Comparison of ENCODE assay signal across 15 cellular contexts in the genomic region with DNA sequence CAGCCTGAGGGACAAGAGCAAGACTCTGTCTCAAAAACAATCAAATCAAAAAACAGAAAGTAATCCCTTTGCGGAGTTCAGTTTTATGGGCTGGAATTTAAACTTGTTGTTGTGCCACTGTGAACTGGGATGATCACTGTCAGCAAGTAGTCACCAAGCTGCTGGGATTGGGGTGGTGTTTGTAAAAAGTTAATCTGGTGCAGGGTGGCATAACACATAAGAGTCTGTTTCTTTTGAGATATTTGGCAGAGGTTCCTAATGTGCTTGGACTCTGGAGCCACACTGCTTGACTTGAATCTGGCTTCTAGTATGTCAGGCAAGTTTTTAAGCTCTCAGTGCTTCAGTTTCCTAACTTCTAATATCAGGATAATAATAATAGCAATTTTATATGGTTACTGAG. TPM values are rescaled to one million over a fixed set of nuclear protein-coding genes. Genes with fewer than 3 reads are reported as not detected.
DNase-seq lines count a peak whose midpoint lies in the region; ATAC-seq and TF ChIP-seq lines count a peak whose summit lies in the region.
"Had no signal": no experiment of that assay in that cellular context is flagged by ENCODE, and none has a peak within 500 bp of the region (broad histone marks: within the 10 kb centered on the region; RNA-seq: fewer than 3 reads in every experiment).

No MANE protein-coding gene starts in this region.

- H3K4me1 Mint-ChIP-seq in WTC11, result peaks cover 63% of the 10 kb centered on the region

- no peaks in the 10 kb centered on the region for H3K27me3 ChIP-seq in rectal smooth muscle tissue (ENCODE audit: control insufficient read depth, insufficient read depth, low read length)

- POLR2A ChIA-PET in WTC11 (lab: Charles Lee), result no interaction called here

- TF ChIP-seq CTCF in AG10803 (conservative IDR thresholded peaks at IDR 0.05; ENCODE audit: low read length), result no peak
- TF ChIP-seq CTCF in WTC11 (IDR thresholded peaks at IDR 0.05), result no peak

- peaks cover 23% of the 10 kb centered on the region for H3K36me3 Mint-ChIP-seq in WTC11

- peak overlapping the region; percentile 15 for H3K27ac ChIP-seq in rectal smooth muscle tissue (ENCODE audit: low read depth, low read length)
- H3K27ac ChIP-seq: HL-60 had no signal

- peaks cover 13% of the 10 kb centered on the region for H3K4me1 ChIP-seq in rectal smooth muscle tissue (ENCODE audit: control insufficient read depth, insufficient read depth, low read length)

- H3K9me3 Mint-ChIP-seq in WTC11, result no peaks in the 10 kb centered on the region

- H3K4me3 ChIP-seq in AG10803 (ENCODE audit: low read length) (no peak overlapping the region), rectal smooth muscle tissue (ENCODE audit: low read length) (no peak overlapping the region)

- ATAC-seq in WTC11 (no peak), left ventricle myocardium superior (peak; percentile 63)
- ATAC-seq: PC-3 had no signal

- H3K36me3 ChIP-seq in rectal smooth muscle tissue (ENCODE audit: control insufficient read depth, insufficient read depth, low read length), result no peaks in the 10 kb centered on the region

- H3K27me3 Mint-ChIP-seq in WTC11 (ENCODE audit: low read depth), result no peaks in the 10 kb centered on the region

- CTCF ChIA-PET in WTC11 (lab: Charles Lee), result interaction anchor here (0.7 to 2.0 kb wide), 3 partner anchors 63 to 83 kb away, joined by 4 to 5 read pairs (median 5); no protein-coding TSS in a partner anchor

- no peak overlapping the region for H3K4me3 Mint-ChIP-seq in WTC11

- H3K27ac Mint-ChIP-seq in WTC11, result peak overlapping the region; percentile 72; the same call in 1 of the 2 replicates

- no peak overlapping the region for H3K9ac ChIP-seq in rectal smooth muscle tissue (ENCODE audit: low read length)

- DNase-seq in AG10803 (ENCODE audit: low read depth) (peak; percentile 34), WTC11 (ENCODE audit: low spot score) (no peak), left ventricle myocardium superior (no peak), NCI-H510A treated with DMSO at 0.1 percent for 48 hours (lab: John Stamatoyannopoulos, UW) (no peak), DMS153 (lab: John Stamatoyannopoulos, UW) (no peak)
- DNase-seq in activated CD4-positive, alpha-beta T cell treated with anti-CD3 and anti-CD28 coated beads, Interleukin-2, amount 50 U/mL, for 48 hours, result no peak
- DNase-seq in stimulated activated naive CD4-positive, alpha-beta T cell (lab: John Stamatoyannopoulos, UW), result no peak
- DNase-seq: ACHN, Kasumi-1, mesendoderm, NCI-H1694, occipital lobe, PC-3 had no signal

- intact Hi-C loops in left ventricle myocardium superior (cut with micrococcal nuclease), result no loop called here

TF ChIP-seq in WTC11, 78 proteins besides CTCF, POLR2A, EP300 and RAD21:
- TF ChIP-seq, protein P1, sequence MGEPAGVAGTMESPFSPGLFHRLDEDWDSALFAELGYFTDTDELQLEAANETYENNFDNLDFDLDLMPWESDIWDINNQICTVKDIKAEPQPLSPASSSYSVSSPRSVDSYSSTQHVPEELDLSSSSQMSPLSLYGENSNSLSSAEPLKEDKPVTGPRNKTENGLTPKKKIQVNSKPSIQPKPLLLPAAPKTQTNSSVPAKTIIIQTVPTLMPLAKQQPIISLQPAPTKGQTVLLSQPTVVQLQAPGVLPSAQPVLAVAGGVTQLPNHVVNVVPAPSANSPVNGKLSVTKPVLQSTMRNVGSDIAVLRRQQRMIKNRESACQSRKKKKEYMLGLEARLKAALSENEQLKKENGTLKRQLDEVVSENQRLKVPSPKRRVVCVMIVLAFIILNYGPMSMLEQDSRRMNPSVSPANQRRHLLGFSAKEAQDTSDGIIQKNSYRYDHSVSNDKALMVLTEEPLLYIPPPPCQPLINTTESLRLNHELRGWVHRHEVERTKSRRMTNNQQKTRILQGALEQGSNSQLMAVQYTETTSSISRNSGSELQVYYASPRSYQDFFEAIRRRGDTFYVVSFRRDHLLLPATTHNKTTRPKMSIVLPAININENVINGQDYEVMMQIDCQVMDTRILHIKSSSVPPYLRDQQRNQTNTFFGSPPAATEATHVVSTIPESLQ (CRISPR knock-in tag; IDR thresholded peaks at IDR 0.05), result no peak
- no peak for TF ChIP-seq SMAD3 (CRISPR knock-in tag; IDR thresholded peaks at IDR 0.05; ENCODE audit: borderline replicate concordance)
- TF ChIP-seq, protein P2, sequence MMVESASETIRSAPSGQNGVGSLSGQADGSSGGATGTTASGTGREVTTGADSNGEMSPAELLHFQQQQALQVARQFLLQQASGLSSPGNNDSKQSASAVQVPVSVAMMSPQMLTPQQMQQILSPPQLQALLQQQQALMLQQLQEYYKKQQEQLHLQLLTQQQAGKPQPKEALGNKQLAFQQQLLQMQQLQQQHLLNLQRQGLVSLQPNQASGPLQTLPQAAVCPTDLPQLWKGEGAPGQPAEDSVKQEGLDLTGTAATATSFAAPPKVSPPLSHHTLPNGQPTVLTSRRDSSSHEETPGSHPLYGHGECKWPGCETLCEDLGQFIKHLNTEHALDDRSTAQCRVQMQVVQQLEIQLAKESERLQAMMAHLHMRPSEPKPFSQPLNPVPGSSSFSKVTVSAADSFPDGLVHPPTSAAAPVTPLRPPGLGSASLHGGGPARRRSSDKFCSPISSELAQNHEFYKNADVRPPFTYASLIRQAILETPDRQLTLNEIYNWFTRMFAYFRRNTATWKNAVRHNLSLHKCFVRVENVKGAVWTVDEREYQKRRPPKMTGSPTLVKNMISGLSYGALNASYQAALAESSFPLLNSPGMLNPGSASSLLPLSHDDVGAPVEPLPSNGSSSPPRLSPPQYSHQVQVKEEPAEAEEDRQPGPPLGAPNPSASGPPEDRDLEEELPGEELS (CRISPR knock-in tag; IDR thresholded peaks at IDR 0.05), result no peak
- no peak for TF ChIP-seq HMGA2 (CRISPR knock-in tag; IDR thresholded peaks at IDR 0.05)
- no peak for TF ChIP-seq KAT7 (CRISPR knock-in tag; IDR thresholded peaks at IDR 0.05; ENCODE audit: borderline replicate concordance)
- TF ChIP-seq ESRRA (CRISPR knock-in tag; IDR thresholded peaks at IDR 0.05; ENCODE audit: borderline replicate concordance), result no peak
- TF ChIP-seq, protein P3, sequence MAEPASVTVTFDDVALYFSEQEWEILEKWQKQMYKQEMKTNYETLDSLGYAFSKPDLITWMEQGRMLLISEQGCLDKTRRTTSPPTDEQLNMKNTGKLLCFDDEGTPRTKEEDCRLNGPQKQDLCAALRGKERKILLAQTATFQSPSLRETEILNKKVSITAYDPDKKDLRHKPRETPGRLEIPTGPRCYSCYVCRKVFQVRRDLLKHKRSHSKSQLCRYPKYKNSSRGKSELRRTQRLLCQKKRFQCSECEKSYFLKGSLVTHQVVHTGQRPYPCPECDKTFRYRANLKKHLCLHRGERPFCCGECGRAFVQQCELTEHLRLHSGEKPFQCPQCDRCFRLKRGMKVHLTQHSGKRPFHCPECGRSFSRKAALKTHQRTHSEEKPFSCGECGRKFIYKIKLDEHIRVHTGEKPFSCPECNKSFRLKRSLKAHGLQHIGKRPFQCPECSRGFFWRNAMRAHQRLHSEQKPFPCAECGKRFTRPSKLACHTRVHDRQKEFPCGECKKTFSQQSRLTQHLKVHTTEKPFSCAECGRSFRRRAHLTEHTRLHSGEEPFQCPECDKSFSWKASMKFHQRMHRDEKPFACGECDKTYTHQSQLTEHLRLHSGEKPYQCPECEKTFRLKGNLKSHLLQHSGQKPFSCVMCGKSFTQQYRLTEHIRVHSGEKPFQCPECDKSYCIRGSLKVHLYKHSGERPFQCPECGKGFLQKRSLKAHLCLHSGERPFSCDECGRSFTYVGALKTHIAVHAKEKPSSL (CRISPR knock-in tag; conservative IDR thresholded peaks at IDR 0.05), result no peak
- no peak for TF ChIP-seq NR2C2 (CRISPR knock-in tag; IDR thresholded peaks at IDR 0.05)
- no peak for TF ChIP-seq ZNF396 (CRISPR knock-in tag; IDR thresholded peaks at IDR 0.05; ENCODE audit: borderline replicate concordance)
- TF ChIP-seq, protein P4, sequence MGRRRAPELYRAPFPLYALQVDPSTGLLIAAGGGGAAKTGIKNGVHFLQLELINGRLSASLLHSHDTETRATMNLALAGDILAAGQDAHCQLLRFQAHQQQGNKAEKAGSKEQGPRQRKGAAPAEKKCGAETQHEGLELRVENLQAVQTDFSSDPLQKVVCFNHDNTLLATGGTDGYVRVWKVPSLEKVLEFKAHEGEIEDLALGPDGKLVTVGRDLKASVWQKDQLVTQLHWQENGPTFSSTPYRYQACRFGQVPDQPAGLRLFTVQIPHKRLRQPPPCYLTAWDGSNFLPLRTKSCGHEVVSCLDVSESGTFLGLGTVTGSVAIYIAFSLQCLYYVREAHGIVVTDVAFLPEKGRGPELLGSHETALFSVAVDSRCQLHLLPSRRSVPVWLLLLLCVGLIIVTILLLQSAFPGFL (CRISPR knock-in tag; IDR thresholded peaks at IDR 0.05; ENCODE audit: borderline replicate concordance), result no peak
- TF ChIP-seq, protein P5, sequence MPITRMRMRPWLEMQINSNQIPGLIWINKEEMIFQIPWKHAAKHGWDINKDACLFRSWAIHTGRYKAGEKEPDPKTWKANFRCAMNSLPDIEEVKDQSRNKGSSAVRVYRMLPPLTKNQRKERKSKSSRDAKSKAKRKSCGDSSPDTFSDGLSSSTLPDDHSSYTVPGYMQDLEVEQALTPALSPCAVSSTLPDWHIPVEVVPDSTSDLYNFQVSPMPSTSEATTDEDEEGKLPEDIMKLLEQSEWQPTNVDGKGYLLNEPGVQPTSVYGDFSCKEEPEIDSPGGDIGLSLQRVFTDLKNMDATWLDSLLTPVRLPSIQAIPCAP (CRISPR knock-in tag; IDR thresholded peaks at IDR 0.05), result no peak
- TF ChIP-seq JUN (CRISPR knock-in tag; IDR thresholded peaks at IDR 0.05), result no peak
- no peak for TF ChIP-seq ATF1 (CRISPR knock-in tag; IDR thresholded peaks at IDR 0.05)
- TF ChIP-seq, protein P6, sequence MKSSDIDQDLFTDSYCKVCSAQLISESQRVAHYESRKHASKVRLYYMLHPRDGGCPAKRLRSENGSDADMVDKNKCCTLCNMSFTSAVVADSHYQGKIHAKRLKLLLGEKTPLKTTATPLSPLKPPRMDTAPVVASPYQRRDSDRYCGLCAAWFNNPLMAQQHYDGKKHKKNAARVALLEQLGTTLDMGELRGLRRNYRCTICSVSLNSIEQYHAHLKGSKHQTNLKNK (CRISPR knock-in tag; IDR thresholded peaks at IDR 0.05), result no peak

RNA-seq across cellular contexts. Expression of a gene that starts 6.6 kb away (rescaled TPM):
- total RNA-seq in WTC11 (2021) (248 to 262 TPM (median 260 TPM) in 3 replicates), left ventricle myocardium superior (358 TPM)
